28 cellular contexts compared by ENCODE assay signal in genomic region chr6:169424149-169424804, GRCh38.
DNase-seq lines count a peak whose midpoint lies in the region; ATAC-seq and TF ChIP-seq lines count a peak whose summit lies in the region.
"Had no signal": no experiment of that assay in that cellular context is flagged by ENCODE, and none has a peak within 500 bp of the region (broad histone marks: within the 10 kb centered on the region; RNA-seq: fewer than 3 reads in every experiment).

No MANE protein-coding gene starts in this region.

- H4K8ac ChIP-seq in mesenchymal stem cell (ENCODE audit: low read length), result no peak overlapping the region

- WGBS in mesenchymal stem cell, result 88% methylated on average over 28 of the region's 28 CpGs
- WGBS in hepatocyte (ENCODE audit: low lambda C conversion rate, missing lambda C conversion rate), result 93% methylated on average over 28 of the region's 28 CpGs

- ATAC-seq in left ventricle myocardium superior, result no peak
- no peak for ATAC-seq in thoracic aorta (ENCODE audit: insufficient number of reproducible peaks, low FRiP score, low read depth)
- ATAC-seq: activated T-cell treated with anti-CD3 and anti-CD28 coated beads, Interleukin-2, amount 50 U/mL, for 72 hours; left lung; stimulated activated effector memory CD8-positive, alpha-beta T cell treated with anti-CD3 and anti-CD28 coated beads, Interleukin-12 subunit alpha, Interleukin-12 subunit beta, amount 100 ng/mL, for 72 hours had no signal

- H3K4me2 ChIP-seq in mesenchymal stem cell (ENCODE audit: low read length, poor library complexity, severe bottlenecking), result no peak overlapping the region
- no peak overlapping the region for H3K4me2 ChIP-seq in hepatocyte

- intact Hi-C loops in left ventricle myocardium inferior (cut with micrococcal nuclease) (no loop called here), left ventricle myocardium superior (cut with micrococcal nuclease) (no loop called here), ascending aorta (cut with DNase I) (no loop called here)

- DNase-seq in left ventricle myocardium inferior (no peak), left ventricle myocardium superior (no peak), brain microvascular endothelial cell (no peak), mesenchymal stem cell (no peak), thoracic aorta (ENCODE audit: low spot score) (no peak), Peyer's patch (no peak), ascending aorta (ENCODE audit: low spot score in 2 of 2) (no peak), hepatocyte (ENCODE audit: low spot score) (no peak)
- DNase-seq: 8988T; activated CD4-positive, alpha-beta T cell treated with anti-CD3 and anti-CD28 coated beads, Interleukin-2, amount 50 U/mL, for 1 hour; activated naive CD4-positive, alpha-beta T cell treated with anti-CD3 and anti-CD28 coated beads for 36 hours; activated T-cell treated with anti-CD3 and anti-CD28 coated beads, Interleukin-2, amount 50 U/mL, for 72 hours; amniotic stem cell; cortex of kidney; esophagus squamous epithelium; H9; hypothalamus; KBM-7; left lung; naive thymus-derived CD8-positive, alpha-beta T cell; NCI-H345; retina; spleen; stimulated activated CD4-positive, alpha-beta T cell treated with anti-CD3 and anti-CD28 coated beads, Interleukin-4, amount 100 ng/mL, for 24 hours had no signal

- H3K4ac ChIP-seq in mesenchymal stem cell (ENCODE audit: low read depth in 1 of 2, low read length in 2 of 2), result no peak overlapping the region

- no peak overlapping the region for H2BK12ac ChIP-seq in mesenchymal stem cell (ENCODE audit: low read length in 2 of 2)

- no peak overlapping the region for H2AFZ ChIP-seq in mesenchymal stem cell (ENCODE audit: low read depth, low read length)
- no peak overlapping the region for H2AFZ ChIP-seq in hepatocyte

- no peak overlapping the region for H2BK120ac ChIP-seq in mesenchymal stem cell (ENCODE audit: low read depth, low read length)

- TF ChIP-seq CTCF in left ventricle myocardium inferior (IDR thresholded peaks at IDR 0.05; ENCODE audit: borderline replicate concordance), result no peak
- TF ChIP-seq CTCF in brain microvascular endothelial cell (IDR thresholded peaks at IDR 0.05; ENCODE audit: low read depth, low read length, missing control alignments), result no peak
- no peak for TF ChIP-seq CTCF in thoracic aorta (IDR thresholded peaks at IDR 0.05)
- no peak for TF ChIP-seq CTCF in Peyer's patch (IDR thresholded peaks at IDR 0.05)
- TF ChIP-seq CTCF in ascending aorta (IDR thresholded peaks at IDR 0.05), result no peak
- no peak for TF ChIP-seq CTCF in hepatocyte (IDR thresholded peaks at IDR 0.05; ENCODE audit: poor library complexity)

- H4K91ac ChIP-seq in mesenchymal stem cell (ENCODE audit: low read length), result no peak overlapping the region

- H2BK5ac ChIP-seq in mesenchymal stem cell (ENCODE audit: low read depth, low read length, poor library complexity, severe bottlenecking), result no peak overlapping the region

- H3K27ac ChIP-seq in left ventricle myocardium inferior (replicated peaks) (no peak overlapping the region), brain microvascular endothelial cell (no peak overlapping the region), mesenchymal stem cell (ENCODE audit: low read length, poor library complexity, severe bottlenecking) (no peak overlapping the region), thoracic aorta (peak overlapping the region in 1 of 2 donors; percentile 80), Peyer's patch (no peak overlapping the region), ascending aorta (no peak overlapping the region), hepatocyte (no peak overlapping the region)
- H3K27ac ChIP-seq: cardiac muscle cell had no signal

- H4K20me1 ChIP-seq in hepatocyte (ENCODE audit: insufficient read depth, poor library complexity, severe bottlenecking), result no peaks in the 10 kb centered on the region

- H3K18ac ChIP-seq in mesenchymal stem cell (ENCODE audit: low read depth in 1 of 2, low read length in 2 of 2), result no peak overlapping the region

- no peaks in the 10 kb centered on the region for H3K79me1 ChIP-seq in mesenchymal stem cell (replicated peaks; ENCODE audit: low read length, poor library complexity, severe bottlenecking)

- H3K27me3 ChIP-seq in left ventricle myocardium inferior (ENCODE audit: low read depth) (peaks cover 56% of the 10 kb centered on the region), brain microvascular endothelial cell (replicated peaks) (no peaks in the 10 kb centered on the region), mesenchymal stem cell (ENCODE audit: control insufficient read depth in 1 of 2, insufficient read depth in 1 of 2, low read length in 2 of 2) (no peaks in the 10 kb centered on the region), thoracic aorta (replicated peaks; ENCODE audit: insufficient read depth) (no peaks in the 10 kb centered on the region), Peyer's patch (no peaks in the 10 kb centered on the region), ascending aorta (no peaks in the 10 kb centered on the region), hepatocyte (no peaks in the 10 kb centered on the region)
- H3K27me3 ChIP-seq: cardiac muscle cell, esophagus squamous epithelium, left lung, ovary, spleen, testis had no signal

- H2BK15ac ChIP-seq in mesenchymal stem cell (ENCODE audit: low read depth, poor library complexity, severe bottlenecking), result no peak overlapping the region

- peak overlapping the region; percentile 65 for H3K9ac ChIP-seq in mesenchymal stem cell (ENCODE audit: low read length)

- H3K36me3 ChIP-seq in left ventricle myocardium inferior (no peaks in the 10 kb centered on the region), brain microvascular endothelial cell (replicated peaks) (no peaks in the 10 kb centered on the region), mesenchymal stem cell (ENCODE audit: control insufficient read depth in 1 of 2, insufficient read depth in 2 of 2, low read depth in 1 of 2, low read length in 2 of 2) (no peaks in the 10 kb centered on the region), thoracic aorta (no peaks in the 10 kb centered on the region), Peyer's patch (no peaks in the 10 kb centered on the region), ascending aorta (no peaks in the 10 kb centered on the region), hepatocyte (replicated peaks; ENCODE audit: insufficient read depth, low read depth) (no peaks in the 10 kb centered on the region)
- H3K36me3 ChIP-seq: cardiac muscle cell, esophagus squamous epithelium, left lung, ovary, spleen had no signal

- H3K23ac ChIP-seq in mesenchymal stem cell (ENCODE audit: low read length in 2 of 2), result no peak overlapping the region

- H3K14ac ChIP-seq in mesenchymal stem cell (ENCODE audit: low read length in 2 of 2), result no peak overlapping the region

- no peaks in the 10 kb centered on the region for H3K79me2 ChIP-seq in hepatocyte

- H3K9me2 ChIP-seq in hepatocyte (replicated peaks; ENCODE audit: insufficient read depth), result no peaks in the 10 kb centered on the region

- no peaks in the 10 kb centered on the region for H3K9me3 ChIP-seq in left ventricle myocardium inferior (replicated peaks)
- H3K9me3 ChIP-seq in mesenchymal stem cell (ENCODE audit: control insufficient read depth, low read length), result no peaks in the 10 kb centered on the region
- no peaks in the 10 kb centered on the region for H3K9me3 ChIP-seq in thoracic aorta
- H3K9me3 ChIP-seq in Peyer's patch, result no peaks in the 10 kb centered on the region
- no peaks in the 10 kb centered on the region for H3K9me3 ChIP-seq in ascending aorta
- no peaks in the 10 kb centered on the region for H3K9me3 ChIP-seq in hepatocyte (ENCODE audit: low read depth)
- H3K9me3 ChIP-seq: esophagus squamous epithelium, ovary, testis had no signal

- H3K4me3 ChIP-seq in left ventricle myocardium inferior (peak overlapping the region; percentile 2), brain microvascular endothelial cell (ENCODE audit: low read depth, low read length) (peak overlapping the region; percentile 45), mesenchymal stem cell (ENCODE audit: insufficient read depth in 1 of 2, low read depth in 1 of 2, low read length in 2 of 2) (peak overlapping the region; percentile 37 to 65), thoracic aorta (peak overlapping the region; percentile 64), Peyer's patch (no peak overlapping the region), ascending aorta (no peak overlapping the region), hepatocyte (no peak overlapping the region)
- H3K4me3 ChIP-seq: cardiac muscle cell, left lung, ovary, spleen had no signal

- no peak for TF ChIP-seq POLR2A in Peyer's patch (IDR thresholded peaks at IDR 0.05)

- H2AK5ac ChIP-seq in mesenchymal stem cell (ENCODE audit: low read length, severe bottlenecking), result no peak overlapping the region

- peaks cover 8% of the 10 kb centered on the region for H3K4me1 ChIP-seq in left ventricle myocardium inferior
- peaks cover 22% of the 10 kb centered on the region for H3K4me1 ChIP-seq in mesenchymal stem cell (ENCODE audit: control insufficient read depth, insufficient read depth, low read depth, low read length)
- peaks cover 0 to 7% of the 10 kb centered on the region in 2 donors for H3K4me1 ChIP-seq in thoracic aorta (ENCODE audit: control insufficient read depth in 1 of 2, low read depth in 2 of 2)
- no peaks in the 10 kb centered on the region for H3K4me1 ChIP-seq in Peyer's patch
- H3K4me1 ChIP-seq in ascending aorta, result peaks cover 0 to 5% of the 10 kb centered on the region in 2 donors
- H3K4me1 ChIP-seq in hepatocyte (ENCODE audit: insufficient read depth), result no peaks in the 10 kb centered on the region
- H3K4me1 ChIP-seq: spleen had no signal

- in situ Hi-C loops in brain microvascular endothelial cell (cut with HindIII; ENCODE audit: low pct_ligation_motif_present, low sequenced_read_pairs), result no loop called here

Comparison
In these comparisons a context has a peak if more than half of its experiments do, and no peak if none do; other contexts are left out.
1. H3K4me3 ChIP-seq: peak in left ventricle myocardium inferior (single experiment), brain microvascular endothelial cell (single experiment), mesenchymal stem cell (2 of 2) and thoracic aorta (single experiment); none in Peyer's patch (0 of 4), ascending aorta (0 of 2) and hepatocyte (single experiment).